16 cellular contexts compared by ENCODE assay signal in genomic region chr9:124139001-124139400, GRCh38.
DNase-seq lines count a peak whose midpoint lies in the region; TF ChIP-seq lines count a peak whose summit lies in the region.
"Had no signal": no experiment of that assay in that cellular context is flagged by ENCODE, and none has a peak within 500 bp of the region (broad histone marks: within the 10 kb centered on the region; RNA-seq: fewer than 3 reads in every experiment).

No MANE protein-coding gene starts in this region.

- H3K27ac Mint-ChIP-seq in endothelial cell (ENCODE audit: unreplicated experiment), result no peak overlapping the region
- H3K27ac Mint-ChIP-seq: T-helper 1 cell treated with Interleukin-12 subunit alpha and Interleukin-12 subunit beta and Interleukin-4 antibody, amounts not matched to agents 30 μg/mL and 1 μg/mL, for 36 hours had no signal

- H3K79me2 ChIP-seq in ACC112 (ENCODE audit: control insufficient read depth, insufficient read depth, low read length, unreplicated experiment), result no peaks in the 10 kb centered on the region
- H3K79me2 ChIP-seq in GM23248 (ENCODE audit: insufficient read depth), result no peaks in the 10 kb centered on the region

- H3K27me3 ChIP-seq in ACC112 (ENCODE audit: insufficient read depth, low read length), result no peaks in the 10 kb centered on the region
- H3K27me3 ChIP-seq in GM23248 (replicated peaks; ENCODE audit: insufficient read depth), result no peaks in the 10 kb centered on the region

- TF ChIP-seq CTCF in choroid plexus epithelial cell (conservative IDR thresholded peaks at IDR 0.05; ENCODE audit: low read depth, low read length) (no peak), endothelial cell (IDR thresholded peaks at IDR 0.05; ENCODE audit: unreplicated experiment) (no peak)

- H3K27ac ChIP-seq in ACC112 (ENCODE audit: low read depth, low read length) (peak overlapping the region; percentile 75), GM23248 (peak overlapping the region; percentile 71)
- H3K27ac ChIP-seq: thoracic aorta had no signal

- 0 to 8% methylated on average over 1 of the region's 1 CpG for WGBS in GM23248 (ENCODE audit: low coverage in 1 of 2, low lambda C conversion rate in 2 of 2, missing lambda C conversion rate in 2 of 2), 2 experiments

- H3K9ac ChIP-seq in GM23248, result peak overlapping the region; percentile 56

- H3K27me3 Mint-ChIP-seq in endothelial cell (ENCODE audit: unreplicated experiment), result peaks cover under 1% of the 10 kb centered on the region

- H3K9me2 ChIP-seq in GM23248 (ENCODE audit: insufficient read depth), result no peaks in the 10 kb centered on the region

- no peaks in the 10 kb centered on the region for H4K20me1 ChIP-seq in GM23248 (ENCODE audit: insufficient read depth)

- H3K9me3 ChIP-seq in GM23248 (ENCODE audit: low read depth), result no peaks in the 10 kb centered on the region
- H3K9me3 ChIP-seq: thoracic aorta had no signal

- H3K9me3 Mint-ChIP-seq in endothelial cell (ENCODE audit: unreplicated experiment), result no peaks in the 10 kb centered on the region
- H3K9me3 Mint-ChIP-seq: T-helper 1 cell treated with Interleukin-12 subunit alpha and Interleukin-12 subunit beta and Interleukin-4 antibody, amounts not matched to agents 30 μg/mL and 1 μg/mL, for 36 hours had no signal

- H2AFZ ChIP-seq in ACC112 (ENCODE audit: low read length, unreplicated experiment) (no peak overlapping the region), GM23248 (peak overlapping the region; percentile 52; the same call in 1 of the 2 replicates)

- H3K4me2 ChIP-seq in GM23248 (ENCODE audit: unreplicated experiment), result peak overlapping the region; percentile 57

- H3K4me3 ChIP-seq in ACC112 (ENCODE audit: low read depth, low read length) (no peak overlapping the region), GM23248 (no peak overlapping the region), choroid plexus epithelial cell (ENCODE audit: low read depth, low read length) (no peak overlapping the region)
- H3K4me3 ChIP-seq: thoracic aorta had no signal

- H3F3A ChIP-seq in GM23248 (ENCODE audit: insufficient read depth), result peaks cover 10% of the 10 kb centered on the region; the same call in 1 of the 2 replicates

- H3K4me1 ChIP-seq in ACC112 (ENCODE audit: control insufficient read depth, insufficient read depth, low read length, unreplicated experiment) (peaks cover 31% of the 10 kb centered on the region), GM23248 (ENCODE audit: insufficient read depth) (peaks cover 17% of the 10 kb centered on the region)

- in situ Hi-C loops in GM23248 (cut with MboI), result loop anchor here (10.0 kb wide), 1 partner anchor 176 kb away; no protein-coding TSS in a partner anchor

- H3K36me3 Mint-ChIP-seq in endothelial cell (ENCODE audit: low read depth, unreplicated experiment), result no peaks in the 10 kb centered on the region

- peak; percentile 90 for DNase-seq in GM23248
- peak; percentile 74 for DNase-seq in choroid plexus epithelial cell (ENCODE audit: low read depth)
- peak; percentile 38 for DNase-seq in myocyte (ENCODE audit: low read depth)
- no peak for DNase-seq in endothelial cell (ENCODE audit: low spot score)
- DNase-seq in T1000 (lab: John Stamatoyannopoulos, UW), result no peak
- no peak for DNase-seq in DMS 273 (lab: John Stamatoyannopoulos, UW; ENCODE audit: unreplicated experiment)
- no peak for DNase-seq in central memory CD4-positive, alpha-beta T cell
- DNase-seq: cerebellar nuclear complex, DMS 273 treated with DMSO at 0.1 percent for 48 hours, GOT3, left cardiac atrium, NCI-H1105 treated with DMSO at 0.1 percent for 48 hours, posterior cingulate gyrus had no signal

- no peaks in the 10 kb centered on the region for H3K4me1 Mint-ChIP-seq in endothelial cell (ENCODE audit: unreplicated experiment)

- no peaks in the 10 kb centered on the region for H3K36me3 ChIP-seq in ACC112 (ENCODE audit: insufficient read depth, low read length)
- no peaks in the 10 kb centered on the region for H3K36me3 ChIP-seq in GM23248 (ENCODE audit: low read depth)
- H3K36me3 ChIP-seq: thoracic aorta had no signal

- H3K4me3 Mint-ChIP-seq in endothelial cell (ENCODE audit: unreplicated experiment), result no peak overlapping the region
- H3K4me3 Mint-ChIP-seq: T-helper 1 cell treated with Interleukin-12 subunit alpha and Interleukin-12 subunit beta and Interleukin-4 antibody, amounts not matched to agents 30 μg/mL and 1 μg/mL, for 36 hours had no signal

Comparison
In these comparisons a context has a peak if more than half of its experiments do, and no peak if none do; other contexts are left out.
1. DNase-seq: peak in GM23248 (single experiment), choroid plexus epithelial cell (single experiment) and myocyte (single experiment); none in endothelial cell (single experiment), T1000 (single experiment), DMS 273 (single experiment) and central memory CD4-positive, alpha-beta T cell (single experiment).